ENCODE assay signal across 8 cellular contexts in genomic region chr16:1929578-1930337, GRCh38.
DNase-seq lines count a peak whose midpoint lies in the region; ATAC-seq and TF ChIP-seq lines count a peak whose summit lies in the region.

No MANE protein-coding gene starts in this region.

- CTCF ChIA-PET in AG04449 (lab: Yijun Ruan, JAX) = interaction anchor here (0.7 to 8.4 kb wide), 32 partner anchors 9 to 230 kb away, joined by 3 to 345 read pairs (median 6); partner anchors contain the start of genes FAHD1, MEIOB, MSRB1 and NDUFB10

- POLR2A ChIA-PET in AG04449 (lab: Yijun Ruan, JAX) = interaction anchor here (0.7 to 0.9 kb wide), 2 partner anchors 52 to 620 kb away, joined by 3 read pairs; partner anchors contain the start of gene UBE2I

- peak; percentile 85 for TF ChIP-seq CTCF in AG04449 (IDR thresholded peaks at IDR 0.05; ENCODE audit: insufficient read depth, low read length, missing control alignments)

- peaks cover 8% of the 10 kb centered on the region for H3K36me3 Mint-ChIP-seq in central memory CD8-positive, alpha-beta T cell (ENCODE audit: insufficient read depth)

- DNase-seq in AG04449 (ENCODE audit: low read depth, low spot score) = no peak
- DNase-seq in NCI-H2171 treated with DMSO at 0.1 percent for 48 hours (lab: John Stamatoyannopoulos, UW) = peak; percentile 67
- DNase-seq in activated CD4-positive, CD25-positive, alpha-beta regulatory T cell treated with anti-CD3 and anti-CD28 coated beads, Interleukin-2, amount 50 U/mL, for 16 hours (ENCODE audit: low read depth, low spot score) = peak; percentile 85
- DNase-seq in central memory CD8-positive, alpha-beta T cell (ENCODE audit: low spot score in 2 of 2) = peak; percentile 88 to 96
- DNase-seq in kidney glomerular epithelial cell (lab: John Stamatoyannopoulos, UW) = peak; percentile 48
- peak; percentile 93 for DNase-seq in stimulated activated CD4-positive, alpha-beta T cell treated with anti-CD3 and anti-CD28 coated beads, Interleukin-15, amount 100 ng/mL, for 24 hours

- peak overlapping the region; percentile 65 for H3K4me3 ChIP-seq in AG04449 (ENCODE audit: low read depth, low read length)

- ATAC-seq in GM18520 (IDR thresholded peaks at IDR 0.05; ENCODE audit: unreplicated experiment) (peak; percentile 72), HG03097 (IDR thresholded peaks at IDR 0.05; ENCODE audit: low FRiP score, unreplicated experiment) (peak; percentile 76)
- ATAC-seq in central memory CD8-positive, alpha-beta T cell (replicated peaks; ENCODE audit: extremely low read depth, poor library complexity, severe bottlenecking) = peak; percentile 92

- no peaks in the 10 kb centered on the region for H3K4me1 Mint-ChIP-seq in central memory CD8-positive, alpha-beta T cell

- H3K9me3 Mint-ChIP-seq in central memory CD8-positive, alpha-beta T cell = no peaks in the 10 kb centered on the region

- peaks cover 4% of the 10 kb centered on the region for H3K27me3 Mint-ChIP-seq in central memory CD8-positive, alpha-beta T cell

- H3K4me3 Mint-ChIP-seq in central memory CD8-positive, alpha-beta T cell = peak overlapping the region; percentile 61

- peak overlapping the region; percentile 6 for H3K27ac Mint-ChIP-seq in central memory CD8-positive, alpha-beta T cell (ENCODE audit: low read depth)
